In genomic region chr2:30365201-30365600, GRCh38 we compare ENCODE assay signal across 1 cellular context.
TF ChIP-seq lines count a peak whose summit lies in the region.

No MANE protein-coding gene starts in this region.

TF ChIP-seq in GM23338, 12 proteins besides CTCF, POLR2A, EP300 and RAD21 (continued from another document):
- no peak for TF ChIP-seq ZNF462 (CRISPR knock-in tag; IDR thresholded peaks at IDR 0.05)
- no peak for TF ChIP-seq NANOG (IDR thresholded peaks at IDR 0.05; ENCODE audit: borderline replicate concordance)
